ENCODE assay signal across 9 cellular contexts in the genomic region with DNA sequence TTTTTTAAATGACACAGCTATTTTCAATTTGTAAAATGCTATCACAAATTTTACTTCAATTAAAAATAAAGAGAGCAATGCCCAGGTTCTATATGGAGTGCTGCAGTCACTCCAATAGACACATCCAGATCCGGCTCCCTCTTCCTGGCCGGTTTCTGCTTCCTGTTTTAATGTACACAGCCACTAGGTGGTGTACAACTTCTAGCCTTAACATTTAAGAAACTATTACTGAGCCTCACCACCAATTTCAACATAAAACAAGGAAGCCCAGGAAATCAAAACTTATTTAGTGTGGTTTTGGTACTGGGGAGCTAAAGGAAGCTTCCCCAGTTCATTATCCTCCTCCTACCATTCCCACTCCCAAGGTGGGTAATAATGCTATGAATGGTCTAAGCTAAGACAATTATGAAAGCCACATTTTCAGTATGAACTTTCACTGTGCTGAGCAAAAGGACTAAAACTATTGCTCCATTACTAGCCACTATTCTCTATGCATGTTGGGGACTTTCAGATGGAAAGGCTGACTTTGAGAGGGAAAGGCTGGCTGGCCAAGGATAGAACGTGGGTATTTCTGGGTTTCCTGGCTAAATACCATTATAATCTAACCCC. TPM values are rescaled to one million over a fixed set of nuclear protein-coding genes. Genes with fewer than 3 reads are reported as not detected.
DNase-seq lines count a peak whose midpoint lies in the region; ATAC-seq and FAIRE-seq lines count a peak whose summit lies in the region.
"Had no signal": no experiment of that assay in that cellular context is flagged by ENCODE, and none has a peak within 500 bp of the region (broad histone marks: within the 10 kb centered on the region; RNA-seq: fewer than 3 reads in every experiment).

No MANE protein-coding gene starts in this region.

- no peak overlapping the region for H3K4me3 ChIP-seq in adipocyte (ENCODE audit: low read length)

- peaks cover 67% of the 10 kb centered on the region for H3K36me3 ChIP-seq in adipocyte (ENCODE audit: control insufficient read depth, insufficient read depth, low read length, severe bottlenecking)

- intact Hi-C loops in Right ventricle myocardium superior (cut with DNase I) (loop anchor here (2.0 to 5.0 kb wide), 2 partner anchors 91 to 205 kb away; no protein-coding TSS in a partner anchor), posterior cingulate gyrus (cut with DNase I) (loop anchor here (1.0 to 10.0 kb wide), 3 partner anchors 45 to 203 kb away; no protein-coding TSS in a partner anchor)

- peaks cover 33% of the 10 kb centered on the region for H3K4me1 ChIP-seq in adipocyte (ENCODE audit: control insufficient read depth, insufficient read depth, low read length)

- H3K9me3 ChIP-seq in adipocyte (ENCODE audit: control insufficient read depth, low read length): no peaks in the 10 kb centered on the region

- FAIRE-seq in RCC 7860 (lab: Jason Lieb, UNC): peak; percentile 63
- FAIRE-seq: endometrium had no signal

- peak overlapping the region; percentile 60 for H3K9ac ChIP-seq in adipocyte (ENCODE audit: low read length)

- H3K27me3 ChIP-seq in adipocyte (replicated peaks; ENCODE audit: control insufficient read depth, insufficient read depth, low read length): no peaks in the 10 kb centered on the region

- ATAC-seq in Right ventricle myocardium superior (ENCODE audit: poor library complexity) (peak; percentile 94), GM21526 (IDR thresholded peaks at IDR 0.05; ENCODE audit: low FRiP score, unreplicated experiment) (no peak)

- peak; percentile 78 for DNase-seq in GF-D8 (lab: John Stamatoyannopoulos, UW)
- peak; percentile 74 for DNase-seq in LoVo (ENCODE audit: low spot score)
- peak; percentile 57 for DNase-seq in RCC 7860 (ENCODE audit: low spot score)
- DNase-seq in adipocyte (ENCODE audit: low read depth): peak; percentile 90
- no peak for DNase-seq in Right ventricle myocardium superior
- DNase-seq in posterior cingulate gyrus: peak in 6 of 10 donors; percentile 34 to 90 (median 39)
- no peak for DNase-seq in ecto neural progenitor cell (ENCODE audit: low spot score)

RNA-seq across cellular contexts. Expression of a gene that starts 25.5 kb away (rescaled TPM):
- total RNA-seq in Right ventricle myocardium superior: 2.0 TPM

RNA-seq across cellular contexts. Expression of a gene that starts 34.5 kb away (rescaled TPM):
- total RNA-seq in Right ventricle myocardium superior: 22.8 TPM

RNA-seq across cellular contexts. Expression of a gene that starts 44.5 kb away (rescaled TPM):
- total RNA-seq in Right ventricle myocardium superior: 0.32 TPM

RNA-seq across cellular contexts. Expression of a gene that starts 48.4 kb away (rescaled TPM):
- total RNA-seq in Right ventricle myocardium superior: 23.2 TPM

Comparison
In these comparisons a context has a peak if more than half of its experiments do, and no peak if none do; other contexts are left out.
1. DNase-seq: peak in GF-D8 (single experiment), LoVo (single experiment), RCC 7860 (single experiment), adipocyte (single experiment) and posterior cingulate gyrus (6 of 10); none in Right ventricle myocardium superior (single experiment) and ecto neural progenitor cell (single experiment).